In genomic region chr14:66638688-66639087, GRCh38 we compare ENCODE assay signal across 1 cellular context.
TF ChIP-seq lines count a peak whose summit lies in the region.

No MANE protein-coding gene starts in this region.

TF ChIP-seq in IMR-90, 13 proteins besides CTCF, POLR2A, EP300 and RAD21:
- TF ChIP-seq MXI1 (IDR thresholded peaks at IDR 0.05; ENCODE audit: borderline replicate concordance, low read depth, low read length), result no peak
- no peak for TF ChIP-seq SMC3 (IDR thresholded peaks at IDR 0.05; ENCODE audit: low read depth, low read length)
- TF ChIP-seq NFE2L2 (IDR thresholded peaks at IDR 0.05; ENCODE audit: low read depth, low read length), result no peak
- TF ChIP-seq, protein P1, sequence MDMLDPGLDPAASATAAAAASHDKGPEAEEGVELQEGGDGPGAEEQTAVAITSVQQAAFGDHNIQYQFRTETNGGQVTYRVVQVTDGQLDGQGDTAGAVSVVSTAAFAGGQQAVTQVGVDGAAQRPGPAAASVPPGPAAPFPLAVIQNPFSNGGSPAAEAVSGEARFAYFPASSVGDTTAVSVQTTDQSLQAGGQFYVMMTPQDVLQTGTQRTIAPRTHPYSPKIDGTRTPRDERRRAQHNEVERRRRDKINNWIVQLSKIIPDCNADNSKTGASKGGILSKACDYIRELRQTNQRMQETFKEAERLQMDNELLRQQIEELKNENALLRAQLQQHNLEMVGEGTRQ (IDR thresholded peaks at IDR 0.05; ENCODE audit: low read depth, low read length), result no peak
